In the genomic region with DNA sequence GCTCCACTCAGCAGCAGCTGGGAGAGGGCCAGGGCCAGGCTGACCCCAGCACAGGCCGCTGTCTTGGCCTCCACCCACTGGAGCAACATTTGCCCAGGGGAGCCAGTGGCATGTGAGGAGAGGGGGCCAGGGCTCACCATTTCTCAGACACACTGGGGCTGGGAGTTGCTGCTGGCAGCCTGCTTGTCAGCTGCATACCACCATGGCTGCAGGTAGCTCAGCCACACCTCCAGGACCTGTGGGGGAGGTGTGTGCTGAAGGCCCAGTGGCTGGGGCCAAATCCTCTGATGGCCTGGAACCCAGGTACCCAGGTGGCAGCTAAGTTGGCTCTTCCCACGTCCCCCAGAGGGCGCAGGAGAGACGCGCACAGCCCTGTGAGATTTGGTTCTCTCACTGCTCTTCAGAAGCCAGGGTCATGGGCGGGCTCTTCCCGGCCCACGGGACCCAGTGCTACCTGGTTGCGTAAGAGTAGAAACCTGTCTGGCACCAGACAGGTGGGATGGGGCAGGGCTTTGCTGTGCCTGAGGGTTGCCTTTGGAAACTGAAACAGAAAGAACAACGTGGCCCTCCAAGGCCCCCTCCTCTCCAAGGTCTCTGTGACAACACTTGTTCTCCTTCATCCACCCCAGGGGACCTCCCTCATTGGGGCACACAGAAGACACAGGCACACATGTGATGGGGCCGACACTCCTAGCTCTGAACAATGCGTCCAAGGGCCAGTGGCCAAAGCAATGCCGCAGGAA, we compare ENCODE assay signal across 8 cellular contexts.
DNase-seq lines count a peak whose midpoint lies in the region; ATAC-seq and TF ChIP-seq lines count a peak whose summit lies in the region.

No MANE protein-coding gene starts in this region.

- H3K27me3 ChIP-seq in dorsolateral prefrontal cortex = peaks cover 0 to 4% (median 0%) of the 10 kb centered on the region in 45 donors

- intact Hi-C loops in dorsolateral prefrontal cortex (cut with DNase I) = loop anchor here in 1 of 2 donors (10.0 kb wide), 1 partner anchor 89 kb away; no protein-coding TSS in a partner anchor

- no peak overlapping the region for H3K27ac ChIP-seq in dorsolateral prefrontal cortex

- peak in 54 of 56 donors; percentile 21 to 64 (median 48) for TF ChIP-seq CTCF in dorsolateral prefrontal cortex (IDR thresholded peaks at IDR 0.05 in 54 of 56, conservative IDR thresholded peaks at IDR 0.05 in 2 of 56; ENCODE audit: low read depth in 1 of 56, partially characterized antibody in 56 of 56)

- ATAC-seq in GM21825 (IDR thresholded peaks at IDR 0.05; ENCODE audit: unreplicated experiment) = peak; percentile 51
- no peak for ATAC-seq in HG03432 (IDR thresholded peaks at IDR 0.05; ENCODE audit: unreplicated experiment)

- no peak overlapping the region for H3K4me3 ChIP-seq in dorsolateral prefrontal cortex

- DNase-seq in AG08396 (ENCODE audit: low spot score) (peak; percentile 54), NCI-H345 treated with DMSO at 0.1 percent for 48 hours (lab: John Stamatoyannopoulos, UW; ENCODE audit: unreplicated experiment) (peak; percentile 31), dorsolateral prefrontal cortex (no peak), midbrain (lab: John Stamatoyannopoulos, UW) (peak; percentile 21)
- peak; percentile 63 to 65 for DNase-seq in activated CD4-positive, alpha-beta T cell treated with anti-CD3 and anti-CD28 coated beads for 4 hours
- peak; percentile 50 for DNase-seq in stimulated activated CD8-positive, alpha-beta memory T cell treated with anti-CD3 and anti-CD28 coated beads, Interleukin-7, amount 100 ng/mL, for 24 hours (ENCODE audit: low read depth)

Comparison
In these comparisons a context has a peak if more than half of its experiments do, and no peak if none do; other contexts are left out.
1. DNase-seq: peak in AG08396 (single experiment), NCI-H345 treated with DMSO at 0.1 percent for 48 hours (single experiment), activated CD4-positive, alpha-beta T cell treated with anti-CD3 and anti-CD28 coated beads for 4 hours (2 of 2), midbrain (single experiment) and stimulated activated CD8-positive, alpha-beta memory T cell treated with anti-CD3 and anti-CD28 coated beads, Interleukin-7, amount 100 ng/mL, for 24 hours (single experiment); none in dorsolateral prefrontal cortex (0 of 10).